Comparison of ENCODE assay signal across 8 cellular contexts in genomic region chr14:21940887-21941855, GRCh38.
DNase-seq lines count a peak whose midpoint lies in the region; ATAC-seq and TF ChIP-seq lines count a peak whose summit lies in the region.

No MANE protein-coding gene starts in this region.

- H4K20me1 ChIP-seq in KMS-11 (ENCODE audit: insufficient read depth) = no peaks in the 10 kb centered on the region

- H3K4me3 Mint-ChIP-seq in activated CD8-positive, alpha-beta T cell treated with anti-CD3 and anti-CD28 coated beads for 36 hours = peak overlapping the region; percentile 73

- H3K27ac Mint-ChIP-seq in activated CD8-positive, alpha-beta T cell treated with anti-CD3 and anti-CD28 coated beads for 36 hours = peak overlapping the region; percentile 83

- H3K4me3 ChIP-seq in KMS-11 (IDR thresholded peaks at IDR 0.05; ENCODE audit: insufficient read depth, low read depth, low read length) = no peak overlapping the region
- H3K4me3 ChIP-seq in upper lobe of right lung = no peak overlapping the region
- no peak overlapping the region for H3K4me3 ChIP-seq in lower leg skin (ENCODE audit: low read depth, poor library complexity, severe bottlenecking)

- H3K36me3 Mint-ChIP-seq in activated CD8-positive, alpha-beta T cell treated with anti-CD3 and anti-CD28 coated beads for 36 hours (ENCODE audit: low read depth) = no peaks in the 10 kb centered on the region

- intact Hi-C loops in activated CD8-positive, alpha-beta T cell treated with anti-CD3 and anti-CD28 coated beads for 36 hours (cut with micrococcal nuclease) = no loop called here
- intact Hi-C loops in upper lobe of right lung (cut with DNase I) (no loop called here), lower leg skin (cut with DNase I; ENCODE audit: low total_unique reads) (no loop called here)

- no peak overlapping the region for H3K27ac ChIP-seq in KMS-11
- no peak overlapping the region for H3K27ac ChIP-seq in upper lobe of right lung

- H3K9me3 Mint-ChIP-seq in activated CD8-positive, alpha-beta T cell treated with anti-CD3 and anti-CD28 coated beads for 36 hours = no peaks in the 10 kb centered on the region

- H3K4me1 ChIP-seq in KMS-11 (ENCODE audit: low read depth, poor library complexity, severe bottlenecking) (no peaks in the 10 kb centered on the region), upper lobe of right lung (peaks cover 4% of the 10 kb centered on the region)

- 56 to 67% methylated on average over 7 of the region's 7 CpGs for WGBS in lower leg skin, 2 donors

- H3K9ac ChIP-seq in KMS-11 = no peak overlapping the region

- peak overlapping the region; percentile 18 for H2AFZ ChIP-seq in KMS-11 (ENCODE audit: low read depth)

- ATAC-seq in activated CD8-positive, alpha-beta T cell treated with anti-CD3 and anti-CD28 coated beads for 36 hours = peak; percentile 87
- peak; percentile 42 for ATAC-seq in upper lobe of right lung

- no peaks in the 10 kb centered on the region for H3K79me2 ChIP-seq in KMS-11 (ENCODE audit: insufficient read depth, low read depth)

- H3K27me3 Mint-ChIP-seq in activated CD8-positive, alpha-beta T cell treated with anti-CD3 and anti-CD28 coated beads for 36 hours = no peaks in the 10 kb centered on the region

- TF ChIP-seq POLR2A in lower leg skin (IDR thresholded peaks at IDR 0.05) = no peak

- CTCF ChIA-PET in activated CD8-positive, alpha-beta T cell treated with anti-CD3 and anti-CD28 coated beads for 36 hours (lab: Charles Lee) = interaction anchor here (0.7 to 2.7 kb wide), 12 partner anchors 11 to 629 kb away, joined by 3 to 9 read pairs (median 4); no protein-coding TSS in a partner anchor

- POLR2A ChIA-PET in activated CD8-positive, alpha-beta T cell treated with anti-CD3 and anti-CD28 coated beads for 36 hours (lab: Charles Lee) = interaction anchor here (1.0 to 1.4 kb wide), 3 partner anchors 23 to 615 kb away, joined by 3 to 5 read pairs (median 3); no protein-coding TSS in a partner anchor

- no peaks in the 10 kb centered on the region for H3K9me3 ChIP-seq in upper lobe of right lung

- TF ChIP-seq CTCF in KMS-11 (conservative IDR thresholded peaks at IDR 0.05; ENCODE audit: low read depth, low read length) (peak; percentile 66), upper lobe of right lung (IDR thresholded peaks at IDR 0.05) (peak; percentile 44), lower leg skin (IDR thresholded peaks at IDR 0.05) (no peak)
- TF ChIP-seq CTCF in activated CD8-positive, alpha-beta T cell treated with anti-CD3 and anti-CD28 coated beads for 36 hours (IDR thresholded peaks at IDR 0.05) = peak; percentile 54

- H3K4me1 Mint-ChIP-seq in activated CD8-positive, alpha-beta T cell treated with anti-CD3 and anti-CD28 coated beads for 36 hours (ENCODE audit: low read depth) = peaks cover 25% of the 10 kb centered on the region

- DNase-seq in DMS53 treated with DMSO at 0.1 percent for 48 hours (lab: John Stamatoyannopoulos, UW; ENCODE audit: unreplicated experiment) (peak; percentile 30), globus pallidus (ENCODE audit: low spot score) (peak; percentile 9), upper lobe of right lung (no peak), NCI-H1694 treated with DMSO at 0.1 percent for 48 hours (lab: John Stamatoyannopoulos, UW) (no peak), NCI-H2227 (lab: John Stamatoyannopoulos, UW; ENCODE audit: unreplicated experiment) (no peak), lower leg skin (ENCODE audit: low spot score in 2 of 2) (no peak)
- peak; percentile 62 for DNase-seq in activated CD8-positive, alpha-beta T cell treated with anti-CD3 and anti-CD28 coated beads for 36 hours

- no peaks in the 10 kb centered on the region for H3K36me3 ChIP-seq in KMS-11 (ENCODE audit: insufficient read depth)
- H3K36me3 ChIP-seq in upper lobe of right lung = no peaks in the 10 kb centered on the region

- H3K27me3 ChIP-seq in KMS-11 (ENCODE audit: insufficient read depth, low read depth) (no peaks in the 10 kb centered on the region), upper lobe of right lung (no peaks in the 10 kb centered on the region)

- no peak overlapping the region; the same call in 1 of the 2 replicates for H3K4me2 ChIP-seq in KMS-11

Comparison
In these comparisons a context has a peak if more than half of its experiments do, and no peak if none do; other contexts are left out.
1. DNase-seq: peak in DMS53 treated with DMSO at 0.1 percent for 48 hours (single experiment), activated CD8-positive, alpha-beta T cell treated with anti-CD3 and anti-CD28 coated beads for 36 hours (single experiment) and globus pallidus (single experiment); none in upper lobe of right lung (single experiment), NCI-H1694 treated with DMSO at 0.1 percent for 48 hours (single experiment), NCI-H2227 (single experiment) and lower leg skin (0 of 2).
2. CTCF ChIP-seq: peak in KMS-11 (single experiment), activated CD8-positive, alpha-beta T cell treated with anti-CD3 and anti-CD28 coated beads for 36 hours (single experiment) and upper lobe of right lung (single experiment); none in lower leg skin (0 of 3).